In genomic region chr15:66946578-66947164, GRCh38 we compare ENCODE assay signal across 8 cellular contexts.
DNase-seq lines count a peak whose midpoint lies in the region; ATAC-seq and TF ChIP-seq lines count a peak whose summit lies in the region.

No MANE protein-coding gene starts in this region.

- no peak overlapping the region for H3K27ac Mint-ChIP-seq in CD14-positive monocyte
- H3K27ac Mint-ChIP-seq in natural killer cell, result no peak overlapping the region

- no peaks in the 10 kb centered on the region for H3K36me3 ChIP-seq in OCI-LY3 (replicated peaks; ENCODE audit: low read depth, low read length)

- H4K20me1 ChIP-seq in OCI-LY3 (ENCODE audit: insufficient read depth, low read length), result no peaks in the 10 kb centered on the region

- peaks cover 34% of the 10 kb centered on the region for H3K4me1 Mint-ChIP-seq in CD14-positive monocyte
- H3K4me1 Mint-ChIP-seq in natural killer cell, result no peaks in the 10 kb centered on the region

- peak overlapping the region; percentile 33; the same call in 1 of the 2 replicates for H3K9ac ChIP-seq in OCI-LY3 (ENCODE audit: low read length)

- H3K4me3 Mint-ChIP-seq in CD14-positive monocyte, result no peak overlapping the region
- peak overlapping the region; percentile 17 for H3K4me3 Mint-ChIP-seq in natural killer cell

- H3K9me3 ChIP-seq in OCI-LY3 (ENCODE audit: insufficient read depth, low read length), result no peaks in the 10 kb centered on the region

- peaks cover 48% of the 10 kb centered on the region for H3K4me1 ChIP-seq in OCI-LY3 (ENCODE audit: low read length)

- H3K79me2 ChIP-seq in OCI-LY3 (ENCODE audit: low read length), result no peaks in the 10 kb centered on the region

- TF ChIP-seq CTCF in CD14-positive monocyte (IDR thresholded peaks at IDR 0.05) (peak; percentile 91), OCI-LY3 (IDR thresholded peaks at IDR 0.05; ENCODE audit: low read depth, low read length) (peak; percentile 98), natural killer cell (IDR thresholded peaks at IDR 0.05) (peak; percentile 94)

- H3K36me3 Mint-ChIP-seq in CD14-positive monocyte (no peaks in the 10 kb centered on the region), natural killer cell (no peaks in the 10 kb centered on the region)

- H3K27me3 Mint-ChIP-seq in CD14-positive monocyte (ENCODE audit: low read depth in 3 of 3), result peaks cover 0 to 5% (median 2%) of the 10 kb centered on the region in 3 donors
- peaks cover 0 to 2% of the 10 kb centered on the region in 2 donors for H3K27me3 Mint-ChIP-seq in natural killer cell (ENCODE audit: low read depth in 2 of 2)

- H2AFZ ChIP-seq in OCI-LY3 (ENCODE audit: low read depth, low read length), result peak overlapping the region; percentile 58

- peaks cover 0 to 2% (median 0%) of the 10 kb centered on the region in 7 donors for H3K9me3 Mint-ChIP-seq in CD14-positive monocyte
- H3K9me3 Mint-ChIP-seq in natural killer cell, result no peaks in the 10 kb centered on the region

- peak overlapping the region; percentile 95 for H3K4me2 ChIP-seq in OCI-LY3 (ENCODE audit: low read length)

- peak; percentile 79 for DNase-seq in CD14-positive monocyte (ENCODE audit: low spot score)
- peak; percentile 86 for DNase-seq in activated CD8-positive, alpha-beta memory T cell treated with anti-CD3 and anti-CD28 coated beads, Interleukin-2, amount 50 U/mL, for 48 hours
- peak; percentile 75 for DNase-seq in natural killer cell
- peak; percentile 47 for DNase-seq in stimulated activated naive CD4-positive, alpha-beta T cell treated with Interleukin-2 at 50 U/mL for 16 hours (lab: John Stamatoyannopoulos, UW)

- peak; percentile 56 for ATAC-seq in HG02885 (IDR thresholded peaks at IDR 0.05; ENCODE audit: poor library complexity, unreplicated experiment)
- peak; percentile 54 for ATAC-seq in esophagus mucosa
- ATAC-seq in natural killer cell, result peak; percentile 70 to 90 (median 86)
- no peak for ATAC-seq in GM18498 (IDR thresholded peaks at IDR 0.05; ENCODE audit: unreplicated experiment)

- intact Hi-C loops in CD14-positive monocyte (cut with micrococcal nuclease) (loop anchor here (2.0 to 5.0 kb wide), 4 partner anchors 121 to 486 kb away; partner anchors contain the start of gene SMAD3 (in 1 of the 2)), natural killer cell (cut with micrococcal nuclease) (loop anchor here (1.0 to 5.0 kb wide), 4 partner anchors 238 to 891 kb away; no protein-coding TSS in a partner anchor)

- H3K27me3 ChIP-seq in OCI-LY3 (ENCODE audit: low read depth, low read length), result peaks cover 25% of the 10 kb centered on the region

- H3K27ac ChIP-seq in OCI-LY3 (ENCODE audit: low read length), result no peak overlapping the region

- H3K4me3 ChIP-seq in OCI-LY3 (ENCODE audit: low read length), result peak overlapping the region; percentile 71
